ENCODE assay signal across 20 cellular contexts in genomic region chr6:35445691-35446090, GRCh38. TPM values are rescaled to one million over a fixed set of nuclear protein-coding genes. Genes with fewer than 3 reads are reported as not detected.
DNase-seq lines count a peak whose midpoint lies in the region; ATAC-seq and TF ChIP-seq lines count a peak whose summit lies in the region.
"Had no signal": no experiment of that assay in that cellular context is flagged by ENCODE, and none has a peak within 500 bp of the region (broad histone marks: within the 10 kb centered on the region; RNA-seq: fewer than 3 reads in every experiment).

No MANE protein-coding gene starts in this region.

- TF ChIP-seq POLR2A in uterus (IDR thresholded peaks at IDR 0.05) = no peak

- H3K9me3 Mint-ChIP-seq in activated CD4-positive, alpha-beta T cell treated with anti-CD3 and anti-CD28 coated beads, Interleukin-2, amount 10 ng/mL, durations not matched to agents 7 days and 5 days = no peaks in the 10 kb centered on the region
- H3K9me3 Mint-ChIP-seq: CD8-positive, alpha-beta memory T cell; neural crest cell; type B pancreatic cell; WTC11 had no signal

- ATAC-seq in upper lobe of right lung = no peak
- ATAC-seq: Right ventricle myocardium inferior, WTC11 had no signal

- no peaks in the 10 kb centered on the region for H3K36me3 Mint-ChIP-seq in activated CD4-positive, alpha-beta T cell treated with anti-CD3 and anti-CD28 coated beads, Interleukin-2, amount 10 ng/mL, durations not matched to agents 7 days and 5 days (ENCODE audit: low read depth)
- H3K36me3 Mint-ChIP-seq: CD8-positive, alpha-beta memory T cell; type B pancreatic cell; WTC11 had no signal

- DNase-seq in activated CD4-positive, alpha-beta T cell treated with anti-CD3 and anti-CD28 coated beads, Interleukin-2, amount 10 ng/mL, durations not matched to agents 7 days and 5 days = peak; percentile 62
- DNase-seq in activated CD4-positive, alpha-beta T cell treated with anti-CD3 and anti-CD28 coated beads for 4 hours = no peak
- DNase-seq in EH (ENCODE audit: low read depth) = peak; percentile 62
- DNase-seq in SW480 (ENCODE audit: low spot score) = peak; percentile 10
- peak; percentile 23 for DNase-seq in kidney tubule cell (ENCODE audit: low spot score)
- DNase-seq in uterus = no peak
- DNase-seq in upper lobe of right lung = no peak
- DNase-seq in retina = no peak
- DNase-seq: ACHN; CD8-positive, alpha-beta memory T cell; DMS79; effector memory CD4-positive, alpha-beta T cell; Kasumi-1; NCI-H1694; NCI-H345; stimulated activated naive CD4-positive, alpha-beta T cell treated with Interleukin-2 at 50 U/mL for 16 hours had no signal

- no peaks in the 10 kb centered on the region for H3K27me3 Mint-ChIP-seq in activated CD4-positive, alpha-beta T cell treated with anti-CD3 and anti-CD28 coated beads, Interleukin-2, amount 10 ng/mL, durations not matched to agents 7 days and 5 days
- H3K27me3 Mint-ChIP-seq: CD8-positive, alpha-beta memory T cell; type B pancreatic cell had no signal

- POLR2A ChIA-PET in activated CD4-positive, alpha-beta T cell treated with anti-CD3 and anti-CD28 coated beads, Interleukin-2, amount 10 ng/mL, durations not matched to agents 7 days and 5 days (lab: Charles Lee) = no interaction called here

- H3K27me3 ChIP-seq in uterus = no peaks in the 10 kb centered on the region
- no peaks in the 10 kb centered on the region for H3K27me3 ChIP-seq in upper lobe of right lung

- CTCF ChIA-PET in activated CD4-positive, alpha-beta T cell treated with anti-CD3 and anti-CD28 coated beads, Interleukin-2, amount 10 ng/mL, durations not matched to agents 7 days and 5 days (lab: Charles Lee) = interaction anchor here (0.6 to 3.0 kb wide), 5 partner anchors 83 to 153 kb away, joined by 3 to 9 read pairs (median 3); partner anchors contain the start of genes DEF6 and PPARD

- TF ChIP-seq CTCF in uterus (IDR thresholded peaks at IDR 0.05) (no peak), upper lobe of right lung (IDR thresholded peaks at IDR 0.05) (no peak)

- no peak overlapping the region for H3K4me3 Mint-ChIP-seq in activated CD4-positive, alpha-beta T cell treated with anti-CD3 and anti-CD28 coated beads, Interleukin-2, amount 10 ng/mL, durations not matched to agents 7 days and 5 days
- H3K4me3 Mint-ChIP-seq: CD8-positive, alpha-beta memory T cell; neural crest cell; type B pancreatic cell; WTC11 had no signal

- intact Hi-C loops in uterus (cut with DNase I; ENCODE audit: low total_unique reads) (loop anchor here (2.0 kb wide), 1 partner anchor 105 kb away; no protein-coding TSS in a partner anchor), upper lobe of right lung (cut with DNase I) (loop anchor here (5.0 kb wide), 1 partner anchor 103 kb away; the partner anchor contains the start of gene PPARD)

- no peaks in the 10 kb centered on the region for H3K4me1 ChIP-seq in uterus
- H3K4me1 ChIP-seq in upper lobe of right lung = no peaks in the 10 kb centered on the region

- H3K4me1 Mint-ChIP-seq in activated CD4-positive, alpha-beta T cell treated with anti-CD3 and anti-CD28 coated beads, Interleukin-2, amount 10 ng/mL, durations not matched to agents 7 days and 5 days = peaks cover 21% of the 10 kb centered on the region
- H3K4me1 Mint-ChIP-seq: neural crest cell, WTC11 had no signal

- no peaks in the 10 kb centered on the region for H3K36me3 ChIP-seq in uterus
- H3K36me3 ChIP-seq in upper lobe of right lung = no peaks in the 10 kb centered on the region

- H3K27ac Mint-ChIP-seq in activated CD4-positive, alpha-beta T cell treated with anti-CD3 and anti-CD28 coated beads, Interleukin-2, amount 10 ng/mL, durations not matched to agents 7 days and 5 days = no peak overlapping the region
- H3K27ac Mint-ChIP-seq: type B pancreatic cell, WTC11 had no signal

- H3K9me3 ChIP-seq in uterus (no peaks in the 10 kb centered on the region), upper lobe of right lung (no peaks in the 10 kb centered on the region)

- no peak overlapping the region for H3K4me3 ChIP-seq in uterus
- H3K4me3 ChIP-seq in upper lobe of right lung = no peak overlapping the region

- H3K27ac ChIP-seq in uterus (no peak overlapping the region), upper lobe of right lung (no peak overlapping the region)

RNA-seq across cellular contexts. Expression of gene FANCE, which starts 6.4 kb away (rescaled TPM):
- total RNA-seq in activated CD4-positive, alpha-beta T cell treated with anti-CD3 and anti-CD28 coated beads, Interleukin-2, amount 10 ng/mL, durations not matched to agents 7 days and 5 days = 10 to 100 TPM; 11.7 to 13.0 TPM
- total RNA-seq in uterus (10 to 100 TPM in 3 of 4 donors, 1 to 10 TPM in 1; 9.6 to 19.1 (median 11.4) TPM), upper lobe of right lung (10.4 TPM)

RNA-seq across cellular contexts. Expression of gene RPL10A, which starts 22.5 kb away (rescaled TPM):
- 1,000 to 10,000 TPM; 1,411 to 1,499 TPM for total RNA-seq in activated CD4-positive, alpha-beta T cell treated with anti-CD3 and anti-CD28 coated beads, Interleukin-2, amount 10 ng/mL, durations not matched to agents 7 days and 5 days
- total RNA-seq in uterus (1,000 to 10,000 TPM; 1,557 to 4,762 (median 2,904) TPM), upper lobe of right lung (941 TPM)

RNA-seq across cellular contexts. Expression of gene TEAD3, which starts 51.2 kb away (rescaled TPM):
- under 1 TPM; 0.07 to 0.12 TPM for total RNA-seq in activated CD4-positive, alpha-beta T cell treated with anti-CD3 and anti-CD28 coated beads, Interleukin-2, amount 10 ng/mL, durations not matched to agents 7 days and 5 days
- total RNA-seq in uterus (100 to 1,000 TPM in 1 of 4 donors, 10 to 100 TPM in 3; 10.2 to 107 (median 17.2) TPM), upper lobe of right lung (23.4 TPM)

Comparison
In these comparisons a context has a peak if more than half of its experiments do, and no peak if none do; other contexts are left out.
1. DNase-seq: peak in activated CD4-positive, alpha-beta T cell treated with anti-CD3 and anti-CD28 coated beads, Interleukin-2, amount 10 ng/mL, durations not matched to agents 7 days and 5 days (single experiment), EH (single experiment), SW480 (single experiment) and kidney tubule cell (single experiment); none in activated CD4-positive, alpha-beta T cell treated with anti-CD3 and anti-CD28 coated beads for 4 hours (0 of 2), uterus (0 of 2), upper lobe of right lung (single experiment) and retina (single experiment).
2. RNA of gene TEAD3, which starts 51.2 kb away (total RNA-seq): 23.4 TPM in upper lobe of right lung (single experiment) and 10.2 to 107 TPM in uterus; 0.07 to 0.12 TPM in activated CD4-positive, alpha-beta T cell treated with anti-CD3 and anti-CD28 coated beads, Interleukin-2, amount 10 ng/mL, durations not matched to agents 7 days and 5 days; every median in the first group is over 4 times any median in the second.